ENCODE assay signal across 21 cellular contexts in genomic region chr5:178381921-178382688, GRCh38.
DNase-seq lines count a peak whose midpoint lies in the region; ATAC-seq and TF ChIP-seq lines count a peak whose summit lies in the region.
"Had no signal": no experiment of that assay in that cellular context is flagged by ENCODE, and none has a peak within 500 bp of the region (broad histone marks: within the 10 kb centered on the region; RNA-seq: fewer than 3 reads in every experiment).

No MANE protein-coding gene starts in this region.

- no peak overlapping the region for H2BK120ac ChIP-seq in mesendoderm (ENCODE audit: low read depth, low read length)

- H2AFZ ChIP-seq in osteoblast (ENCODE audit: low read length), result no peak overlapping the region

- peaks cover 6% of the 10 kb centered on the region for H3K4me1 Mint-ChIP-seq in MCF 10A (ENCODE audit: insufficient read depth, unreplicated experiment)

- intact Hi-C loops in MCF 10A (cut with micrococcal nuclease), result no loop called here
- intact Hi-C loops in breast epithelium (cut with DNase I; ENCODE audit: low total_unique reads), result no loop called here

- no peak overlapping the region for H3K18ac ChIP-seq in mesendoderm (ENCODE audit: low read length)

- H3K9me3 Mint-ChIP-seq in MCF 10A (ENCODE audit: unreplicated experiment), result no peaks in the 10 kb centered on the region

- H3K4me2 ChIP-seq in mesendoderm (ENCODE audit: low read length) (no peak overlapping the region), osteoblast (ENCODE audit: insufficient read depth, low read length) (no peak overlapping the region)

- H2AK5ac ChIP-seq in mesendoderm (ENCODE audit: low read length), result no peak overlapping the region

- H2BK5ac ChIP-seq in mesendoderm (ENCODE audit: low read length), result no peak overlapping the region

- BruUV-seq in MCF 10A (replicated peaks; lab: Mats Ljungman, UMichigan), result no TSS peak

- H3K23ac ChIP-seq in mesendoderm (ENCODE audit: low read length), result no peak overlapping the region

- no peak for DNase-seq in MCF 10A (ENCODE audit: unreplicated experiment)
- DNase-seq in breast epithelium (ENCODE audit: low spot score in 2 of 2), result no peak
- no peak for DNase-seq in mesendoderm
- DNase-seq in osteoblast (ENCODE audit: insufficient read length, low spot score, missing footprints), result peak; percentile 48
- no peak for DNase-seq in NCI-H2196 treated with DMSO at 0.1 percent for 48 hours (lab: John Stamatoyannopoulos, UW; ENCODE audit: unreplicated experiment)
- no peak for DNase-seq in NCI-H510A treated with DMSO at 0.1 percent for 48 hours (lab: John Stamatoyannopoulos, UW)
- DNase-seq: AML-193, Caco-2, GOT3, KG1, MV-4-11, NCI-H1417, NCI-H187, NCI-H2107, NCI-H2227 treated with DMSO at 0.1 percent for 48 hours, OCI-M1, SIG-M5 had no signal

- H3K27ac ChIP-seq in breast epithelium (no peak overlapping the region), mesendoderm (ENCODE audit: low read depth, low read length) (no peak overlapping the region), osteoblast (ENCODE audit: low read depth, low read length) (no peak overlapping the region), gastroesophageal sphincter (no peak overlapping the region)
- H3K27ac ChIP-seq: 22Rv1 had no signal

- no peak overlapping the region for H3K4me3 Mint-ChIP-seq in MCF 10A (ENCODE audit: unreplicated experiment)

- no peak for TF ChIP-seq POLR2A in breast epithelium (IDR thresholded peaks at IDR 0.05)
- TF ChIP-seq POLR2A in gastroesophageal sphincter (IDR thresholded peaks at IDR 0.05), result no peak

- no peak overlapping the region for H2BK15ac ChIP-seq in mesendoderm (replicated peaks; ENCODE audit: low read depth)

- H4K5ac ChIP-seq in mesendoderm (ENCODE audit: low read length), result no peak overlapping the region

- H3K79me2 ChIP-seq in mesendoderm (ENCODE audit: control insufficient read depth, insufficient read depth, low read length) (no peaks in the 10 kb centered on the region), osteoblast (ENCODE audit: insufficient read depth, low read length) (no peaks in the 10 kb centered on the region)

- H3K79me1 ChIP-seq in mesendoderm (ENCODE audit: low read length), result no peaks in the 10 kb centered on the region

- H3K56ac ChIP-seq in mesendoderm (ENCODE audit: low read length), result peak overlapping the region; percentile 42

- H3K36me3 Mint-ChIP-seq in MCF 10A (ENCODE audit: insufficient read depth, unreplicated experiment), result no peaks in the 10 kb centered on the region

- H3K9me3 ChIP-seq in breast epithelium (no peaks in the 10 kb centered on the region), osteoblast (ENCODE audit: low read depth, low read length) (no peaks in the 10 kb centered on the region), gastroesophageal sphincter (no peaks in the 10 kb centered on the region)
- H3K9me3 ChIP-seq: Caco-2 had no signal

- peak overlapping the region; percentile 31 for H3K27ac Mint-ChIP-seq in MCF 10A (ENCODE audit: low read depth, unreplicated experiment)

- H3K27me3 ChIP-seq in breast epithelium (peaks cover 0 to 14% of the 10 kb centered on the region in 2 donors), mesendoderm (ENCODE audit: insufficient read depth, low read length, poor library complexity) (no peaks in the 10 kb centered on the region), osteoblast (ENCODE audit: insufficient read depth, low read length) (no peaks in the 10 kb centered on the region), gastroesophageal sphincter (peaks cover 24% of the 10 kb centered on the region)

- no peak overlapping the region for H3K4ac ChIP-seq in mesendoderm (ENCODE audit: low read depth, low read length)

- H3K4me1 ChIP-seq in breast epithelium, result no peaks in the 10 kb centered on the region
- peaks cover 9% of the 10 kb centered on the region for H3K4me1 ChIP-seq in mesendoderm (ENCODE audit: control insufficient read depth, low read depth, low read length)
- H3K4me1 ChIP-seq in osteoblast (ENCODE audit: insufficient read depth, low read length), result no peaks in the 10 kb centered on the region
- peaks cover 0 to 26% (median 0%) of the 10 kb centered on the region in 3 donors for H3K4me1 ChIP-seq in gastroesophageal sphincter
- H3K4me1 ChIP-seq: Caco-2 had no signal

- H3K9ac ChIP-seq in mesendoderm (ENCODE audit: low read length), result no peak overlapping the region

- no peak for TF ChIP-seq EP300 in gastroesophageal sphincter (IDR thresholded peaks at IDR 0.05)

- peaks cover 9% of the 10 kb centered on the region for H3K27me3 Mint-ChIP-seq in MCF 10A (ENCODE audit: insufficient read depth, unreplicated experiment)

- POLR2A ChIA-PET in MCF 10A (lab: Yijun Ruan, JAX), result no interaction called here

- ATAC-seq in gastroesophageal sphincter, result no peak
- no peak for ATAC-seq in GM19452 (IDR thresholded peaks at IDR 0.05; ENCODE audit: unreplicated experiment)
- ATAC-seq: SK-N-SH treated with all-trans-retinoic acid at 6 μM for 48 hours had no signal

- no peak overlapping the region for H4K8ac ChIP-seq in mesendoderm (ENCODE audit: low read depth, low read length)

- TF ChIP-seq CTCF in MCF 10A (IDR thresholded peaks at IDR 0.05; ENCODE audit: unreplicated experiment), result no peak
- no peak for TF ChIP-seq CTCF in breast epithelium (IDR thresholded peaks at IDR 0.05)
- no peak for TF ChIP-seq CTCF in osteoblast (IDR thresholded peaks at IDR 0.05; ENCODE audit: extremely low read depth, low read depth, low read length)
- no peak for TF ChIP-seq CTCF in gastroesophageal sphincter (IDR thresholded peaks at IDR 0.05)

- WGBS in mesendoderm (ENCODE audit: extremely low coverage, insufficient coverage, low lambda C conversion rate), result no CpG with 5 or more reads among the region's 17 CpGs
- 94% methylated on average over 6 of the region's 17 CpGs; no CpG with 5 or more reads in 1 of the 2 donors for WGBS in gastroesophageal sphincter (ENCODE audit: low coverage in 1 of 2), 2 donors

- H3K36me3 ChIP-seq in breast epithelium (no peaks in the 10 kb centered on the region), mesendoderm (ENCODE audit: control insufficient read depth, insufficient read depth, low read length) (no peaks in the 10 kb centered on the region), osteoblast (ENCODE audit: insufficient read depth, low read length) (no peaks in the 10 kb centered on the region), gastroesophageal sphincter (no peaks in the 10 kb centered on the region)

- no peaks in the 10 kb centered on the region for H4K20me1 ChIP-seq in osteoblast (ENCODE audit: insufficient read depth, low read length)

- CTCF ChIA-PET in MCF 10A (lab: Yijun Ruan, JAX), result interaction anchor here (0.6 kb wide), 2 partner anchors 518 to 1747 kb away, joined by 3 read pairs; no protein-coding TSS in a partner anchor

- H3K4me3 ChIP-seq in breast epithelium, result no peak overlapping the region
- no peak overlapping the region for H3K4me3 ChIP-seq in mesendoderm (ENCODE audit: low read length)
- H3K4me3 ChIP-seq in osteoblast (ENCODE audit: insufficient read depth, low read length), result no peak overlapping the region
- H3K4me3 ChIP-seq in gastroesophageal sphincter, result no peak overlapping the region
